Comparison of ENCODE assay signal across 8 cellular contexts in genomic region chr17:47205419-47205963, GRCh38. TPM values are rescaled to one million over a fixed set of nuclear protein-coding genes. Genes with fewer than 3 reads are reported as not detected.
DNase-seq lines count a peak whose midpoint lies in the region; ATAC-seq, FAIRE-seq and TF ChIP-seq lines count a peak whose summit lies in the region.

No MANE protein-coding gene starts in this region.

- H3K27me3 ChIP-seq in GM12878 (replicated peaks in 1 of 2; ENCODE audit: control insufficient read depth in 2 of 2, insufficient read depth in 2 of 2, low read length in 1 of 2): no peaks in the 10 kb centered on the region

- no peaks in the 10 kb centered on the region for H3K79me2 ChIP-seq in GM12878 (ENCODE audit: control insufficient read depth, insufficient read depth, low read length)

- ATAC-seq in GM18519 (IDR thresholded peaks at IDR 0.05; ENCODE audit: low FRiP score, unreplicated experiment) (peak; percentile 39), HG02884 (IDR thresholded peaks at IDR 0.05; ENCODE audit: unreplicated experiment) (peak; percentile 56), GM12878 (peak; percentile 85), left colon (peak; percentile 65)

- SMC1A ChIA-PET in GM12878 (lab: Charles Lee; ENCODE audit: uncharacterized antibody, unreplicated experiment): interaction anchor here (0.9 to 9.3 kb wide), 13 partner anchors 11 to 119 kb away, joined by 3 to 79 read pairs (median 15); partner anchors contain the start of genes CDC27 and EFCAB13

- in situ Hi-C loops in SK-MEL-5 (cut with HindIII; ENCODE audit: low pct_unique_long_range_greater_than_20kb, low sequenced_read_pairs): no loop called here
- in situ Hi-C loops in GM12878 (cut with MboI): no loop called here

- no peak for TF ChIP-seq RAD21 in GM12878 (IDR thresholded peaks at IDR 0.05; ENCODE audit: insufficient read depth, low read depth, low read length)

- 2% methylated on average over 9 of the region's 9 CpGs for WGBS in GM12878 (ENCODE audit: insufficient coverage, insufficient replicate concordance, low lambda C conversion rate, missing lambda C conversion rate)

- peaks cover 64% of the 10 kb centered on the region for H3K4me1 ChIP-seq in GM12878 (ENCODE audit: control insufficient read depth, insufficient read depth, low read length)

- H3K4me2 ChIP-seq in GM12878 (ENCODE audit: control insufficient read depth, insufficient read depth): peak overlapping the region; percentile 85

- no peaks in the 10 kb centered on the region for H3K36me3 ChIP-seq in GM12878 (ENCODE audit: control insufficient read depth in 2 of 2, insufficient read depth in 2 of 2, low read length in 1 of 2)

- H3K9me3 ChIP-seq in GM12878 (replicated peaks; ENCODE audit: control insufficient read depth, insufficient read depth, low read length): no peaks in the 10 kb centered on the region

- peak overlapping the region; percentile 62 for H3K9ac ChIP-seq in GM12878 (ENCODE audit: control insufficient read depth, insufficient read depth, low read length)

- intact Hi-C loops in GM12878 (cut with micrococcal nuclease; ENCODE audit: unreplicated experiment): loop anchor here (2.0 kb wide), 1 partner anchor 17 kb away; the partner anchor contains the start of gene CDC27
- intact Hi-C loops in left colon (cut with DNase I, micrococcal nuclease): no loop called here

- BruUV-seq in GM12878 (replicated peaks; lab: Mats Ljungman, UMichigan): no TSS peak

- peak overlapping the region; percentile 48 for H2AFZ ChIP-seq in GM12878 (ENCODE audit: control insufficient read depth, low read depth, low read length)

- peak overlapping the region; percentile 68 for H3K27ac ChIP-seq in GM12878 (ENCODE audit: control insufficient read depth, insufficient read depth)

- RAD21 ChIA-PET in GM12878 (lab: Charles Lee; ENCODE audit: unreplicated experiment): interaction anchor here (1.0 to 4.2 kb wide), 10 partner anchors 14 to 110 kb away, joined by 3 to 21 read pairs (median 9); partner anchors contain the start of gene CDC27

- peak in 1 of 2 experiments; percentile 39; a peak in 1 of 4 replicates for TF ChIP-seq EP300 in GM12878 (IDR thresholded peaks at IDR 0.05; ENCODE audit: borderline replicate concordance in 1 of 2, control insufficient read depth in 1 of 2, low read depth in 2 of 2, low read length in 2 of 2)

- CTCF ChIA-PET in GM12878 (lab: Yijun Ruan, JAX): interaction anchor here (1.1 to 5.9 kb wide), 6 partner anchors 9 to 110 kb away, joined by 3 to 40 read pairs (median 17); partner anchors contain the start of gene CDC27

- no peaks in the 10 kb centered on the region for H4K20me1 ChIP-seq in GM12878 (ENCODE audit: control insufficient read depth, insufficient read depth)

- peak overlapping the region; percentile 2; the same call in 1 of the 2 replicates for H3K4me3 ChIP-seq in GM12878

- peak; percentile 31; the same call in 1 of the 2 replicates for TF ChIP-seq POLR2A in GM12878 (IDR thresholded peaks at IDR 0.05; ENCODE audit: low read depth, low read length)

- POLR2A ChIA-PET in GM12878 (lab: Charles Lee): interaction anchor here (0.6 to 4.4 kb wide), 10 partner anchors 10 to 444 kb away, joined by 3 to 46 read pairs (median 3); partner anchors contain the start of genes CDC27 and KPNB1

- FAIRE-seq in GM12878 (lab: Jason Lieb, UNC) (peak; percentile 74), HTR-8/SVneo (lab: Jason Lieb, UNC) (no peak)

- no peak for TF ChIP-seq CTCF in GM12878 (IDR thresholded peaks at IDR 0.05 in 2 of 3, conservative IDR thresholded peaks at IDR 0.05 in 1 of 3; ENCODE audit: control insufficient read depth in 2 of 3, extremely low read depth in 1 of 3, insufficient read depth in 1 of 3, low read depth in 3 of 3, low read length in 3 of 3)

- DNase-seq in SK-MEL-5 (ENCODE audit: low read depth, low spot score) (peak; percentile 27), GM12878 (ENCODE audit: low read depth, low spot score) (peak; percentile 78), left colon (peak; percentile 55 to 67), HTR-8/SVneo (ENCODE audit: insufficient read length, low spot score) (no peak), COR-L47 (lab: John Stamatoyannopoulos, UW) (no peak)
- peak in 2 of 3 experiments; percentile 38 to 47 for DNase-seq in stimulated activated CD4-positive, alpha-beta T cell treated with anti-CD3 and anti-CD28 coated beads, TNF-alpha, amount 100 ng/mL, for 4 hours (ENCODE audit: low read depth in 3 of 3)

TF ChIP-seq in GM12878, 131 proteins besides CTCF, POLR2A, EP300 and RAD21 (continues in another document):
- TF ChIP-seq RBBP5 (conservative IDR thresholded peaks at IDR 0.05) (no peak), ZSCAN29 (IDR thresholded peaks at IDR 0.05) (no peak), HDAC6 (IDR thresholded peaks at IDR 0.05; ENCODE audit: unreplicated experiment) (no peak), JUNB (IDR thresholded peaks at IDR 0.05) (0 out of 2 replicates have a peak, but pooled peaks have one; percentile 3), CBFB (IDR thresholded peaks at IDR 0.05; ENCODE audit: low read depth) (peak; percentile 73; the same call in 1 of the 2 replicates)

RNA-seq across cellular contexts. Expression of gene MYL4, which starts 3.7 kb away (rescaled TPM):
- total RNA-seq in SK-MEL-5 (2014; rRNA removed; shearing (Covaris generic)): not detected in 2 replicates
- polyA plus RNA-seq in SK-MEL-5 (2015; cell fraction: cytosol; rRNA removed): not detected in 2 replicates
- polyA plus RNA-seq in SK-MEL-5 (2015; cell fraction: nucleus; rRNA removed): not detected in 2 replicates
- total RNA-seq in GM12878 (2013; cell fraction: nucleolus; rRNA removed): not detected in 2 replicates
- total RNA-seq in GM12878 (2014; rRNA removed): 1.1 TPM in 1 of 2 replicates, not detected in the other
- 0.41 and 0.58 TPM in 2 replicates for total RNA-seq in GM12878 (2014; rRNA removed; fragmentation: Illumina TruSeq; extraction: Trizol)
- 0.96 TPM in 1 of 2 replicates, not detected in the other for total RNA-seq in GM12878 (2021)
- not detected for polyA plus RNA-seq in GM12878 (2011; ENCODE audit: low read depth)
- 0.20 TPM in 1 of 2 replicates, not detected in the other for polyA plus RNA-seq in GM12878 (2011; rRNA removed)
- polyA plus RNA-seq in GM12878 (2011; cell fraction: cytosol; rRNA removed): 0.13 and 0.17 TPM in 2 replicates
- polyA plus RNA-seq in GM12878 (2011; cell fraction: nucleus; rRNA removed): 0.29 and 0.37 TPM in 2 replicates
- polyA plus RNA-seq in GM12878 (2012): 0.15 TPM in 1 of 2 replicates, not detected in the other
- polyA plus RNA-seq in GM12878 (2014; fragmentation: Illumina TruSeq; extraction: Trizol): 0.44 TPM in 1 of 2 replicates, not detected in the other
- 1 to 10 TPM; 1.2 to 1.5 TPM for polyA plus RNA-seq in GM12878 (2014; fragmentation: Nextera tagmentation; extraction: Ambion mirVana)
- polyA plus RNA-seq in GM12878 (2014; rRNA removed): 0.23 and 0.43 TPM in 2 replicates
- polyA plus RNA-seq in GM12878 (2016; fragmentation: Nextera tagmentation; extraction: Ambion mirVana): 1 to 10 TPM in 1 of 2 experiments, under 1 TPM in 1; 0.50 to 1.6 TPM
- polyA minus RNA-seq in GM12878 (2011; rRNA and poly(A)+ RNA removed): not detected in 2 replicates
- polyA minus RNA-seq in GM12878 (2011; cell fraction: cytosol; rRNA and poly(A)+ RNA removed): not detected in 2 replicates
- polyA minus RNA-seq in GM12878 (2011; cell fraction: nucleus; rRNA and poly(A)+ RNA removed): not detected in 2 replicates
- total RNA-seq in left colon: not detected

RNA-seq across cellular contexts. Expression of gene CDC27, which starts 16.4 kb away (rescaled TPM):
- total RNA-seq in SK-MEL-5 (2014; rRNA removed; shearing (Covaris generic)): 106 and 130 TPM in 2 replicates
- polyA plus RNA-seq in SK-MEL-5 (2015; cell fraction: cytosol; rRNA removed): 36.4 and 47.1 TPM in 2 replicates
- 45.9 and 64.5 TPM in 2 replicates for polyA plus RNA-seq in SK-MEL-5 (2015; cell fraction: nucleus; rRNA removed)
- 118 and 123 TPM in 2 replicates for total RNA-seq in GM12878 (2013; cell fraction: nucleolus; rRNA removed)
- 94.8 and 118 TPM in 2 replicates for total RNA-seq in GM12878 (2014; rRNA removed)
- total RNA-seq in GM12878 (2014; rRNA removed; fragmentation: Illumina TruSeq; extraction: Trizol): 92.5 and 100.0 TPM in 2 replicates
- total RNA-seq in GM12878 (2021): 116 and 125 TPM in 2 replicates
- 36.8 TPM for polyA plus RNA-seq in GM12878 (2011; ENCODE audit: low read depth)
- 138 and 157 TPM in 2 replicates for polyA plus RNA-seq in GM12878 (2011; rRNA removed)
- 81.8 and 88.7 TPM in 2 replicates for polyA plus RNA-seq in GM12878 (2011; cell fraction: cytosol; rRNA removed)
- polyA plus RNA-seq in GM12878 (2011; cell fraction: nucleus; rRNA removed): 97.1 and 105 TPM in 2 replicates
- polyA plus RNA-seq in GM12878 (2012): 32.2 and 41.5 TPM in 2 replicates
- 99.7 and 118 TPM in 2 replicates for polyA plus RNA-seq in GM12878 (2014; fragmentation: Illumina TruSeq; extraction: Trizol)
- polyA plus RNA-seq in GM12878 (2014; fragmentation: Nextera tagmentation; extraction: Ambion mirVana): 10 to 100 TPM; 23.2 to 27.2 TPM
- 44.7 and 47.3 TPM in 2 replicates for polyA plus RNA-seq in GM12878 (2014; rRNA removed)
- polyA plus RNA-seq in GM12878 (2016; fragmentation: Nextera tagmentation; extraction: Ambion mirVana): 10 to 100 TPM; 97.2 to 98.4 TPM
- polyA minus RNA-seq in GM12878 (2011; rRNA and poly(A)+ RNA removed): 214 and 252 TPM in 2 replicates
- 59.7 and 63.4 TPM in 2 replicates for polyA minus RNA-seq in GM12878 (2011; cell fraction: cytosol; rRNA and poly(A)+ RNA removed)
- polyA minus RNA-seq in GM12878 (2011; cell fraction: nucleus; rRNA and poly(A)+ RNA removed): 30.2 and 43.7 TPM in 2 replicates
- total RNA-seq in left colon: 10 to 100 TPM; 45.6 to 54.1 TPM

RNA-seq across cellular contexts. Expression of gene ITGB3, which starts 48.1 kb away (rescaled TPM):
- 11.5 and 12.1 TPM in 2 replicates for total RNA-seq in SK-MEL-5 (2014; rRNA removed; shearing (Covaris generic))
- 30.1 and 42.2 TPM in 2 replicates for polyA plus RNA-seq in SK-MEL-5 (2015; cell fraction: cytosol; rRNA removed)
- polyA plus RNA-seq in SK-MEL-5 (2015; cell fraction: nucleus; rRNA removed): 12.3 and 12.8 TPM in 2 replicates
- 40.8 and 47.7 TPM in 2 replicates for total RNA-seq in GM12878 (2013; cell fraction: nucleolus; rRNA removed)
- 16.2 and 17.7 TPM in 2 replicates for total RNA-seq in GM12878 (2014; rRNA removed)
- total RNA-seq in GM12878 (2014; rRNA removed; fragmentation: Illumina TruSeq; extraction: Trizol): 14.8 and 15.4 TPM in 2 replicates
- total RNA-seq in GM12878 (2021): 22.8 and 22.9 TPM in 2 replicates
- 1.4 TPM for polyA plus RNA-seq in GM12878 (2011; ENCODE audit: low read depth)
- 7.9 and 12.0 TPM in 2 replicates for polyA plus RNA-seq in GM12878 (2011; rRNA removed)
- 11.2 and 12.0 TPM in 2 replicates for polyA plus RNA-seq in GM12878 (2011; cell fraction: cytosol; rRNA removed)
- polyA plus RNA-seq in GM12878 (2011; cell fraction: nucleus; rRNA removed): 10.9 and 12.4 TPM in 2 replicates
- polyA plus RNA-seq in GM12878 (2012): 1.7 and 2.1 TPM in 2 replicates
- polyA plus RNA-seq in GM12878 (2014; fragmentation: Illumina TruSeq; extraction: Trizol): 17.0 and 17.3 TPM in 2 replicates
- polyA plus RNA-seq in GM12878 (2014; fragmentation: Nextera tagmentation; extraction: Ambion mirVana): 1 to 10 TPM in 1 of 2 experiments, under 1 TPM in 1; 0.69 to 1.4 TPM
- polyA plus RNA-seq in GM12878 (2014; rRNA removed): 15.2 and 15.6 TPM in 2 replicates
- polyA plus RNA-seq in GM12878 (2016; fragmentation: Nextera tagmentation; extraction: Ambion mirVana): 10 to 100 TPM; 10.6 to 12.3 TPM
- 28.0 and 30.9 TPM in 2 replicates for polyA minus RNA-seq in GM12878 (2011; rRNA and poly(A)+ RNA removed)
- 4.4 and 5.1 TPM in 2 replicates for polyA minus RNA-seq in GM12878 (2011; cell fraction: cytosol; rRNA and poly(A)+ RNA removed)
- polyA minus RNA-seq in GM12878 (2011; cell fraction: nucleus; rRNA and poly(A)+ RNA removed): 8.7 and 10.0 TPM in 2 replicates
- total RNA-seq in left colon: 10 to 100 TPM in 1 of 2 donors, 1 to 10 TPM in 1; 3.2 to 11.9 TPM

Comparison
In these comparisons a context has a peak if more than half of its experiments do, and no peak if none do; other contexts are left out.
1. DNase-seq: peak in SK-MEL-5 (single experiment), GM12878 (single experiment), left colon (2 of 2) and stimulated activated CD4-positive, alpha-beta T cell treated with anti-CD3 and anti-CD28 coated beads, TNF-alpha, amount 100 ng/mL, for 4 hours (2 of 3); none in HTR-8/SVneo (single experiment) and COR-L47 (single experiment).
2. Peak in every context shown above with its lines, with median percentiles within 50 percentile points of each other: ATAC-seq.